Comparison of ENCODE assay signal across 10 cellular contexts in the genomic region with DNA sequence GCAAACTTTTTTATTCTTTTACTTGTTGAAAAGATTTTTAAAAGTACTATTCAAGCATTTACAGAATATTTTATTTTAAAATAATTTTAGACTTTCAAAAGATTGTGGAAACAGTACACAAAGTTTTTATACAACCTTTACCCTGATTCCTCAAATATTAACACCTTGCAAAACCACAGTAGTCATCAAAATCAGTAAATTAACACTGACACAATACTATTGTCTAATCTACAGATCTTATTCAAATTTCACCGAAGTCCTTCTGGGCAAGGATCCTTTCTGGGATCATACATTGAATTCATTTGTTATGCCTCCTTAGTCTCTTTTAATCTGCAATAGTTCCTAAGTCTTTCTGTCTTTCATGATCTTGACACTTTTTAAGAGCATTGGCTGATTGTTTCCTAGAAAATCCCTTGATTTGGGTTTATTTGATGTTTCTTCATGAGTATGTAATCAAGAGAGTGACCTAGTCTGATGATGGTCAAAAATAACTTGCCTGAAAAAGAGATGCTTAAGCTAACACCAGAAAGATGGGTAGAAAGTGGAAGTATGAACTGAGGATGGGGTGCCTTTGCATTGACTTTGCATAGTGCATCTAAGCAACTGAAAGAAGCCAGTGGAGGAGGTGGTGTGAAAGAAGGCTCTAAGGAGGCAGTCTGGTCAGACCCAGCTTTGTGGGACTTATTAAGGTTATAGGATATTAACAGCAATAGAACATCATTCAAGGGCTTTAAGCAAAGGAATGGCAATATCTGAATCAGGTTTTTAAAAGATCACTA.
DNase-seq lines count a peak whose midpoint lies in the region; ATAC-seq lines count a peak whose summit lies in the region.
"Had no signal": no experiment of that assay in that cellular context is flagged by ENCODE, and none has a peak within 500 bp of the region (broad histone marks: within the 10 kb centered on the region; RNA-seq: fewer than 3 reads in every experiment).

No MANE protein-coding gene starts in this region.

- H3K4me3 Mint-ChIP-seq in memory B cell, result peak overlapping the region; percentile 33
- H3K4me3 Mint-ChIP-seq: activated CD4-positive, alpha-beta T cell treated with anti-CD3 and anti-CD28 coated beads for 36 hours had no signal

- no peak for DNase-seq in memory B cell (ENCODE audit: low spot score in 2 of 2)
- DNase-seq in NOMO-1 (lab: John Stamatoyannopoulos, UW; ENCODE audit: unreplicated experiment in 2 of 2), result no peak
- no peak for DNase-seq in HK-2 (ENCODE audit: unreplicated experiment)
- DNase-seq in DMS53 (lab: John Stamatoyannopoulos, UW), result no peak
- DNase-seq: activated CD4-positive, alpha-beta T cell treated with anti-CD3 and anti-CD28 coated beads for 36 hours; activated naive CD4-positive, alpha-beta T cell treated with anti-CD3 and anti-CD28 coated beads, Interleukin-2, amount 50 U/mL, for 16 hours; cortex of kidney had no signal

- H3K4me1 Mint-ChIP-seq in memory B cell, result peaks cover 41% of the 10 kb centered on the region

- H3K9me3 Mint-ChIP-seq in memory B cell, result no peaks in the 10 kb centered on the region

- ATAC-seq in GM18907 (IDR thresholded peaks at IDR 0.05; ENCODE audit: unreplicated experiment), result peak; percentile 58
- ATAC-seq in GM21619 (IDR thresholded peaks at IDR 0.05; ENCODE audit: unreplicated experiment), result peak; percentile 78
- ATAC-seq in HG03175 (IDR thresholded peaks at IDR 0.05; ENCODE audit: unreplicated experiment), result peak; percentile 73
- ATAC-seq in memory B cell (ENCODE audit: low read depth), result peak; percentile 74
- ATAC-seq: activated CD4-positive, alpha-beta T cell treated with anti-CD3 and anti-CD28 coated beads for 36 hours had no signal

- H3K36me3 Mint-ChIP-seq in memory B cell, result peaks cover 7% of the 10 kb centered on the region

- H3K27ac Mint-ChIP-seq in memory B cell, result peak overlapping the region; percentile 48
- H3K27ac Mint-ChIP-seq: activated CD4-positive, alpha-beta T cell treated with anti-CD3 and anti-CD28 coated beads for 36 hours had no signal

- no peaks in the 10 kb centered on the region for H3K27me3 Mint-ChIP-seq in memory B cell
- H3K27me3 Mint-ChIP-seq: activated CD4-positive, alpha-beta T cell treated with anti-CD3 and anti-CD28 coated beads for 36 hours had no signal
